13 cellular contexts compared by ENCODE assay signal in genomic region chr9:95088421-95089161, GRCh38.
DNase-seq lines count a peak whose midpoint lies in the region; ATAC-seq and TF ChIP-seq lines count a peak whose summit lies in the region.
"Had no signal": no experiment of that assay in that cellular context is flagged by ENCODE, and none has a peak within 500 bp of the region (broad histone marks: within the 10 kb centered on the region; RNA-seq: fewer than 3 reads in every experiment).

No MANE protein-coding gene starts in this region.

- peak overlapping the region; percentile 98 for H3K27ac ChIP-seq in RWPE1
- peak overlapping the region; percentile 59 for H3K27ac ChIP-seq in rectal smooth muscle tissue (ENCODE audit: low read depth, low read length)

- CTCF ChIA-PET in RWPE1 (lab: Yijun Ruan, JAX), result interaction anchor here (0.5 to 1.3 kb wide), 4 partner anchors 12 to 305 kb away, joined by 3 to 6 read pairs (median 4); no protein-coding TSS in a partner anchor
- CTCF ChIA-PET in GM10248 (lab: Yijun Ruan, JAX), result interaction anchor here (0.8 to 1.0 kb wide), 4 partner anchors 9 to 40 kb away, joined by 3 read pairs; no protein-coding TSS in a partner anchor

- no peak overlapping the region for H3K9ac ChIP-seq in rectal smooth muscle tissue (ENCODE audit: low read length)

- TF ChIP-seq CTCF in RWPE1 (conservative IDR thresholded peaks at IDR 0.05; ENCODE audit: low read depth) (no peak), GM10248 (IDR thresholded peaks at IDR 0.05; ENCODE audit: control extremely low read depth, extremely low read depth, low read depth, missing control alignments) (no peak)

- H3K4me3 ChIP-seq in rectal smooth muscle tissue (ENCODE audit: low read length), result no peak overlapping the region
- H3K4me3 ChIP-seq: PC-9 had no signal

- ATAC-seq in HG03039 (IDR thresholded peaks at IDR 0.05; ENCODE audit: unreplicated experiment) (no peak), GM21786 (IDR thresholded peaks at IDR 0.05; ENCODE audit: unreplicated experiment) (no peak)
- ATAC-seq: activated naive CD4-positive, alpha-beta T cell treated with anti-CD3 and anti-CD28 coated beads, Interleukin-2, amount 50 U/mL, for 72 hours had no signal

- POLR2A ChIA-PET in RWPE1 (lab: Yijun Ruan, JAX; ENCODE audit: low non-redundant PET), result no interaction called here
- POLR2A ChIA-PET in GM10248 (lab: Yijun Ruan, JAX), result no interaction called here

- H3K27me3 ChIP-seq in rectal smooth muscle tissue (ENCODE audit: control insufficient read depth, insufficient read depth, low read length), result no peaks in the 10 kb centered on the region

- peaks cover 24% of the 10 kb centered on the region for H3K36me3 ChIP-seq in rectal smooth muscle tissue (ENCODE audit: control insufficient read depth, insufficient read depth, low read length)

- DNase-seq in A172 (ENCODE audit: low spot score) (peak; percentile 92), RWPE1 (ENCODE audit: low spot score) (no peak), glomerular visceral epithelial cell (ENCODE audit: extremely low spot score) (peak; percentile 41), NOMO-1 treated with DMSO at 0.1 percent for 48 hours (lab: John Stamatoyannopoulos, UW; ENCODE audit: unreplicated experiment) (no peak), GM10248 (ENCODE audit: extremely low spot score) (no peak)
- DNase-seq: effector CD4-positive, alpha-beta T cell; NCI-H2171 treated with DMSO at 0.1 percent for 48 hours; small intestine had no signal

- peaks cover 53% of the 10 kb centered on the region for H3K4me1 ChIP-seq in rectal smooth muscle tissue (ENCODE audit: control insufficient read depth, insufficient read depth, low read length)

Comparison
In these comparisons a context has a peak if more than half of its experiments do, and no peak if none do; other contexts are left out.
1. DNase-seq: peak in A172 (single experiment) and glomerular visceral epithelial cell (single experiment); none in RWPE1 (single experiment), NOMO-1 treated with DMSO at 0.1 percent for 48 hours (single experiment) and GM10248 (single experiment).